In genomic region chr3:124292329-124292728, GRCh38 we compare ENCODE assay signal across 1 cellular context.
TF ChIP-seq lines count a peak whose summit lies in the region.

No MANE protein-coding gene starts in this region.

TF ChIP-seq in SK-N-SH, 30 proteins besides CTCF, POLR2A, EP300 and RAD21 (continued from another document):
- TF ChIP-seq, protein P1, sequence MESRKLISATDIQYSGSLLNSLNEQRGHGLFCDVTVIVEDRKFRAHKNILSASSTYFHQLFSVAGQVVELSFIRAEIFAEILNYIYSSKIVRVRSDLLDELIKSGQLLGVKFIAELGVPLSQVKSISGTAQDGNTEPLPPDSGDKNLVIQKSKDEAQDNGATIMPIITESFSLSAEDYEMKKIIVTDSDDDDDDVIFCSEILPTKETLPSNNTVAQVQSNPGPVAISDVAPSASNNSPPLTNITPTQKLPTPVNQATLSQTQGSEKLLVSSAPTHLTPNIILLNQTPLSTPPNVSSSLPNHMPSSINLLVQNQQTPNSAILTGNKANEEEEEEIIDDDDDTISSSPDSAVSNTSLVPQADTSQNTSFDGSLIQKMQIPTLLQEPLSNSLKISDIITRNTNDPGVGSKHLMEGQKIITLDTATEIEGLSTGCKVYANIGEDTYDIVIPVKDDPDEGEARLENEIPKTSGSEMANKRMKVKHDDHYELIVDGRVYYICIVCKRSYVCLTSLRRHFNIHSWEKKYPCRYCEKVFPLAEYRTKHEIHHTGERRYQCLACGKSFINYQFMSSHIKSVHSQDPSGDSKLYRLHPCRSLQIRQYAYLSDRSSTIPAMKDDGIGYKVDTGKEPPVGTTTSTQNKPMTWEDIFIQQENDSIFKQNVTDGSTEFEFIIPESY (IDR thresholded peaks at IDR 0.05; ENCODE audit: borderline replicate concordance, low read depth), result no peak
- TF ChIP-seq FOXJ3 (CRISPR knock-in tag; IDR thresholded peaks at IDR 0.05) (no peak), NFIC (IDR thresholded peaks at IDR 0.05; ENCODE audit: borderline replicate concordance) (no peak), YY1 (IDR thresholded peaks at IDR 0.05; ENCODE audit: low read depth) (no peak), USF1 (IDR thresholded peaks at IDR 0.05; ENCODE audit: borderline replicate concordance, low read depth) (no peak)
